ENCODE assay signal across 17 cellular contexts in genomic region chr4:150577786-150578185, GRCh38. TPM values are rescaled to one million over a fixed set of nuclear protein-coding genes. Genes with fewer than 3 reads are reported as not detected.
"Had no signal": no experiment of that assay in that cellular context is flagged by ENCODE, and none has a peak within 500 bp of the region (broad histone marks: within the 10 kb centered on the region; RNA-seq: fewer than 3 reads in every experiment).

No MANE protein-coding gene starts in this region.

- H3K4me1 ChIP-seq: breast epithelium, heart left ventricle, psoas muscle, spleen had no signal

- H3K27ac ChIP-seq: breast epithelium, gastrocnemius medialis, ovary, psoas muscle, spleen, thoracic aorta had no signal

- DNase-seq: activated CD4-positive, alpha-beta T cell treated with anti-CD3 and anti-CD28 coated beads, Interleukin-2, amount 10 ng/mL, durations not matched to agents 7 days and 5 days; activated CD8-positive, alpha-beta T cell treated with anti-CD3 and anti-CD28 coated beads, Interleukin-2, amount 10 ng/mL, durations not matched to agents 7 days and 5 days; activated naive CD4-positive, alpha-beta T cell treated with anti-CD3 and anti-CD28 coated beads for 36 hours; activated T-cell treated with anti-CD3 and anti-CD28 coated beads, Interleukin-2, amount 50 U/mL, for 24 hours; aorta; cortex of kidney; effector CD4-positive, alpha-beta T cell; gastrocnemius medialis; heart left ventricle; left ventricle myocardium superior; naive B cell; ovary; psoas muscle; spleen; stimulated activated CD4-positive, alpha-beta T cell treated with anti-CD3 and anti-CD28 coated beads, Interleukin-4, amount 100 ng/mL, for 4 hours had no signal

- H3K36me3 ChIP-seq: breast epithelium, gastrocnemius medialis, ovary, thoracic aorta had no signal

- H3K4me3 ChIP-seq: breast epithelium, gastrocnemius medialis, heart left ventricle, ovary, psoas muscle, spleen had no signal

- H3K9me3 ChIP-seq: gastrocnemius medialis, heart left ventricle, ovary, psoas muscle, thoracic aorta had no signal

- H3K27me3 ChIP-seq: breast epithelium, gastrocnemius medialis, heart left ventricle, ovary had no signal

RNA-seq across cellular contexts. Expression of gene MAB21L2, which starts 4.2 kb away (rescaled TPM):
- total RNA-seq: activated CD4-positive, alpha-beta T cell treated with anti-CD3 and anti-CD28 coated beads, Interleukin-2, amount 10 ng/mL, durations not matched to agents 7 days and 5 days; activated CD8-positive, alpha-beta T cell treated with anti-CD3 and anti-CD28 coated beads, Interleukin-2, amount 10 ng/mL, durations not matched to agents 7 days and 5 days; activated naive CD4-positive, alpha-beta T cell treated with anti-CD3 and anti-CD28 coated beads for 36 hours; ovary; psoas muscle; spleen had no signal
- polyA plus RNA-seq: spleen had no signal
